In genomic region chr4:6963139-6963611, GRCh38 we compare ENCODE assay signal across 13 cellular contexts. TPM values are rescaled to one million over a fixed set of nuclear protein-coding genes. Genes with fewer than 3 reads are reported as not detected.
A peak's percentile ranks its signal among the peaks of the same experiment; 100 is the strongest.
DNase-seq lines count a peak whose midpoint lies in the region; ATAC-seq and TF ChIP-seq lines count a peak whose summit lies in the region.
"Had no signal": no experiment of that assay in that cellular context is flagged by ENCODE, and none has a peak within 500 bp of the region (broad histone marks: within the 10 kb centered on the region; RNA-seq: fewer than 3 reads in every experiment).

No MANE protein-coding gene starts in this region.

- no peaks in the 10 kb centered on the region for H3K9me3 Mint-ChIP-seq in activated CD8-positive, alpha-beta memory T cell treated with anti-CD3 and anti-CD28 coated beads, Interleukin-2, amount 10 ng/mL, durations not matched to agents 7 days and 5 days (ENCODE audit: low read depth)

- CTCF ChIA-PET in activated CD8-positive, alpha-beta memory T cell treated with anti-CD3 and anti-CD28 coated beads, Interleukin-2, amount 10 ng/mL, durations not matched to agents 7 days and 5 days (lab: Charles Lee), result interaction anchor here (0.8 to 1.3 kb wide), 3 partner anchors 10 to 25 kb away, joined by 3 read pairs; no protein-coding TSS in a partner anchor

- peaks cover 9% of the 10 kb centered on the region for H3K36me3 Mint-ChIP-seq in activated CD8-positive, alpha-beta memory T cell treated with anti-CD3 and anti-CD28 coated beads, Interleukin-2, amount 10 ng/mL, durations not matched to agents 7 days and 5 days

- H3K9me3 ChIP-seq in Peyer's patch (no peaks in the 10 kb centered on the region), stomach (no peaks in the 10 kb centered on the region), gastrocnemius medialis (no peaks in the 10 kb centered on the region)
- H3K9me3 ChIP-seq: left lung had no signal

- no peak for TF ChIP-seq CTCF in Peyer's patch (IDR thresholded peaks at IDR 0.05)
- no peak for TF ChIP-seq CTCF in stomach (IDR thresholded peaks at IDR 0.05)
- no peak for TF ChIP-seq CTCF in gastrocnemius medialis (IDR thresholded peaks at IDR 0.05 in 4 of 5, conservative IDR thresholded peaks at IDR 0.05 in 1 of 5)

- in situ Hi-C loops in gastrocnemius medialis (cut with MboI; ENCODE audit: low sequenced_read_pairs in 4 of 4), result no loop called here

- peaks cover 0 to 15% (median 11%) of the 10 kb centered on the region in 4 donors for H3K4me1 ChIP-seq in Peyer's patch
- peaks cover 26 to 77% (median 50%) of the 10 kb centered on the region in 4 donors for H3K4me1 ChIP-seq in stomach
- peaks cover 29% of the 10 kb centered on the region in 2 donors for H3K4me1 ChIP-seq in gastrocnemius medialis

- H3K4me3 ChIP-seq in Peyer's patch, result no peak overlapping the region
- H3K4me3 ChIP-seq in stomach, result no peak overlapping the region
- no peak overlapping the region for H3K4me3 ChIP-seq in gastrocnemius medialis
- H3K4me3 ChIP-seq: left lung had no signal

- DNase-seq in activated CD8-positive, alpha-beta memory T cell treated with anti-CD3 and anti-CD28 coated beads for 24 hours, result peak; percentile 53
- DNase-seq in activated CD8-positive, alpha-beta memory T cell treated with anti-CD3 and anti-CD28 coated beads, Interleukin-2, amount 10 ng/mL, durations not matched to agents 7 days and 5 days, result no peak
- peak; percentile 52 to 57 (median 56) for DNase-seq in Peyer's patch
- DNase-seq in kidney tubule cell (ENCODE audit: low spot score), result peak; percentile 36
- DNase-seq in stomach, result no peak
- DNase-seq in activated CD4-positive, alpha-beta T cell treated with anti-CD3 and anti-CD28 coated beads, Interleukin-2, amount 50 U/mL, for 48 hours, result no peak
- no peak for DNase-seq in stimulated activated CD4-positive, alpha-beta T cell treated with anti-CD3 and anti-CD28 coated beads, Interleukin-4, amount 100 ng/mL, for 24 hours
- DNase-seq in gastrocnemius medialis, result no peak
- DNase-seq: activated CD4-positive, alpha-beta T cell treated with anti-CD3 and anti-CD28 coated beads for 1 hour; activated effector memory CD4-positive, alpha-beta T cell treated with Interleukin-2 at 50 U/mL for 16 hours; central memory CD4-positive, alpha-beta T cell; left lung; NCI-H2029 treated with DMSO at 0.1 percent for 48 hours had no signal

- TF ChIP-seq EP300 in stomach (IDR thresholded peaks at IDR 0.05), result no peak

- no peaks in the 10 kb centered on the region for H3K27me3 Mint-ChIP-seq in activated CD8-positive, alpha-beta memory T cell treated with anti-CD3 and anti-CD28 coated beads, Interleukin-2, amount 10 ng/mL, durations not matched to agents 7 days and 5 days

- TF ChIP-seq POLR2A in Peyer's patch (IDR thresholded peaks at IDR 0.05) (no peak), stomach (IDR thresholded peaks at IDR 0.05) (no peak), gastrocnemius medialis (IDR thresholded peaks at IDR 0.05) (no peak)

- H3K4me1 Mint-ChIP-seq in activated CD8-positive, alpha-beta memory T cell treated with anti-CD3 and anti-CD28 coated beads, Interleukin-2, amount 10 ng/mL, durations not matched to agents 7 days and 5 days, result peaks cover 26% of the 10 kb centered on the region

- H3K27ac ChIP-seq in Peyer's patch, result peak overlapping the region in 1 of 4 donors; percentile 60
- H3K27ac ChIP-seq in stomach, result peak overlapping the region; percentile 22 to 87 (median 35)
- H3K27ac ChIP-seq in gastrocnemius medialis, result peak overlapping the region in 1 of 4 donors; percentile 78

- no peak overlapping the region for H3K4me3 Mint-ChIP-seq in activated CD8-positive, alpha-beta memory T cell treated with anti-CD3 and anti-CD28 coated beads, Interleukin-2, amount 10 ng/mL, durations not matched to agents 7 days and 5 days

- H3K27ac Mint-ChIP-seq in activated CD8-positive, alpha-beta memory T cell treated with anti-CD3 and anti-CD28 coated beads, Interleukin-2, amount 10 ng/mL, durations not matched to agents 7 days and 5 days, result no peak overlapping the region

- no peaks in the 10 kb centered on the region for H3K36me3 ChIP-seq in Peyer's patch
- peaks cover 0 to 12% (median 10%) of the 10 kb centered on the region in 4 donors for H3K36me3 ChIP-seq in stomach
- H3K36me3 ChIP-seq in gastrocnemius medialis, result no peaks in the 10 kb centered on the region

- whole genome bisulfite sequencing in stomach, 5 donors, result 69 to 86% (median 73%) methylated on average over 11 to 12 of the region's 12 CpGs

- no peak for ATAC-seq in activated CD8-positive, alpha-beta memory T cell treated with anti-CD3 and anti-CD28 coated beads, Interleukin-2, amount 10 ng/mL, durations not matched to agents 7 days and 5 days
- no peak for ATAC-seq in gastrocnemius medialis

- intact Hi-C loops in stomach (cut with DNase I; ENCODE audit: low total_unique reads), result no loop called here
- intact Hi-C loops in gastrocnemius medialis (cut with DNase I; ENCODE audit: low total_unique reads), result no loop called here

- H3K27me3 ChIP-seq in Peyer's patch, result no peaks in the 10 kb centered on the region
- no peaks in the 10 kb centered on the region for H3K27me3 ChIP-seq in stomach
- H3K27me3 ChIP-seq in gastrocnemius medialis, result no peaks in the 10 kb centered on the region
- H3K27me3 ChIP-seq: left lung had no signal

RNA-seq across cellular contexts. Expression of gene TBC1D14, which starts 53.5 kb away (rescaled TPM):
- 10 to 100 TPM; 49.0 to 49.1 TPM for total RNA-seq in activated CD8-positive, alpha-beta memory T cell treated with anti-CD3 and anti-CD28 coated beads, Interleukin-2, amount 10 ng/mL, durations not matched to agents 7 days and 5 days
- total RNA-seq in Peyer's patch, result 10 to 100 TPM; 44.8 to 67.7 (median 55.7) TPM
- total RNA-seq in stomach, result 10 to 100 TPM; 33.5 to 72.4 (median 40.8) TPM
- polyA plus RNA-seq in stomach, result 10 to 100 TPM; 19.5 to 42.5 (median 40.0) TPM
- total RNA-seq in gastrocnemius medialis, result 10 to 100 TPM; 36.0 to 56.2 (median 41.4) TPM

Comparison
In these comparisons a context has a peak if more than half of its experiments do, and no peak if none do; other contexts are left out.
1. DNase-seq: peak in activated CD8-positive, alpha-beta memory T cell treated with anti-CD3 and anti-CD28 coated beads for 24 hours (single experiment), Peyer's patch (3 of 3) and kidney tubule cell (single experiment); none in activated CD8-positive, alpha-beta memory T cell treated with anti-CD3 and anti-CD28 coated beads, Interleukin-2, amount 10 ng/mL, durations not matched to agents 7 days and 5 days (single experiment), stomach (single experiment), activated CD4-positive, alpha-beta T cell treated with anti-CD3 and anti-CD28 coated beads, Interleukin-2, amount 50 U/mL, for 48 hours (0 of 2), stimulated activated CD4-positive, alpha-beta T cell treated with anti-CD3 and anti-CD28 coated beads, Interleukin-4, amount 100 ng/mL, for 24 hours (single experiment) and gastrocnemius medialis (0 of 2).